Comparison of ENCODE assay signal across 8 cellular contexts in genomic region chr3:101827211-101828174, GRCh38. TPM values are rescaled to one million over a fixed set of nuclear protein-coding genes. Genes with fewer than 3 reads are reported as not detected.
DNase-seq lines count a peak whose midpoint lies in the region; ATAC-seq and TF ChIP-seq lines count a peak whose summit lies in the region.

No MANE protein-coding gene starts in this region.

- no peaks in the 10 kb centered on the region for H3K9me3 Mint-ChIP-seq in natural killer cell

- peaks cover 35 to 38% of the 10 kb centered on the region in 2 donors for H3K4me1 Mint-ChIP-seq in natural killer cell

- CTCF ChIA-PET in AG04450 (lab: Charles Lee): interaction anchor here (0.7 to 4.4 kb wide), 7 partner anchors 9 to 709 kb away, joined by 3 to 29 read pairs (median 5); no protein-coding TSS in a partner anchor

- POLR2A ChIA-PET in AG04450 (lab: Yijun Ruan, JAX): interaction anchor here (0.6 to 2.5 kb wide), 4 partner anchors 9 to 36 kb away, joined by 3 to 39 read pairs (median 4); partner anchors contain the start of gene NFKBIZ

- H3K27ac ChIP-seq in AG04450 (ENCODE audit: low read depth, low read length): peak overlapping the region; percentile 93

- H3K36me3 Mint-ChIP-seq in natural killer cell: no peaks in the 10 kb centered on the region

- TF ChIP-seq CTCF in AG04450 (IDR thresholded peaks at IDR 0.05; ENCODE audit: low read depth, low read length) (no peak), fibroblast of mammary gland (conservative IDR thresholded peaks at IDR 0.05; ENCODE audit: control insufficient read depth, insufficient read depth, low read depth, low read length) (no peak), natural killer cell (IDR thresholded peaks at IDR 0.05) (no peak)

- no peak for DNase-seq in AG04450 (ENCODE audit: low read depth, low spot score)
- peak; percentile 96 for DNase-seq in OCI-M1 (lab: John Stamatoyannopoulos, UW)
- DNase-seq in activated T-helper 1 cell treated with Interleukin-2 at 50 U/mL for 16 hours (ENCODE audit: low read depth): peak; percentile 54
- DNase-seq in fibroblast of mammary gland (ENCODE audit: low read depth): peak; percentile 79
- peak; percentile 75 for DNase-seq in natural killer cell
- DNase-seq in stimulated activated naive CD4-positive, alpha-beta T cell (lab: John Stamatoyannopoulos, UW): peak; percentile 58 to 76 (median 66)

- H3K4me3 ChIP-seq in AG04450 (ENCODE audit: low read depth, low read length): peak overlapping the region; percentile 67
- peak overlapping the region; percentile 64 for H3K4me3 ChIP-seq in fibroblast of mammary gland (ENCODE audit: control insufficient read depth, low read depth, low read length)

- no peaks in the 10 kb centered on the region for H3K9me3 ChIP-seq in AG04450 (ENCODE audit: control insufficient read depth, insufficient read depth, low read length)

- H3K27ac Mint-ChIP-seq in natural killer cell: peak overlapping the region; percentile 89 to 96

- intact Hi-C loops in natural killer cell (cut with micrococcal nuclease): loop anchor here (1.0 to 2.0 kb wide), 3 partner anchors 13 to 151 kb away; partner anchors contain the start of gene ZBTB11

- no peaks in the 10 kb centered on the region for H3K27me3 Mint-ChIP-seq in natural killer cell (ENCODE audit: low read depth in 2 of 2)

- no peaks in the 10 kb centered on the region for H3K27me3 ChIP-seq in AG04450 (ENCODE audit: control insufficient read depth, insufficient read depth, low read length)

- H3K4me3 Mint-ChIP-seq in natural killer cell: peak overlapping the region; percentile 92

- ATAC-seq in GM18909 (IDR thresholded peaks at IDR 0.05; ENCODE audit: poor library complexity, unreplicated experiment) (peak; percentile 91), HG03139 (IDR thresholded peaks at IDR 0.05; ENCODE audit: unreplicated experiment) (peak; percentile 79), natural killer cell (peak; percentile 80 to 92 (median 86))

RNA-seq across cellular contexts. Expression of gene NFKBIZ, which starts 21.8 kb away (rescaled TPM):
- 27.3 and 29.6 TPM in 2 replicates for polyA plus RNA-seq in AG04450 (2011; rRNA removed)
- polyA minus RNA-seq in AG04450 (2011; rRNA and poly(A)+ RNA removed): 110 and 130 TPM in 2 replicates
- total RNA-seq in natural killer cell: 100 to 1,000 TPM; 510 to 811 (median 774) TPM

RNA-seq across cellular contexts. Expression of gene NXPE3, which starts 48.5 kb away (rescaled TPM):
- 39.6 and 41.1 TPM in 2 replicates for polyA plus RNA-seq in AG04450 (2011; rRNA removed)
- 58.4 and 64.3 TPM in 2 replicates for polyA minus RNA-seq in AG04450 (2011; rRNA and poly(A)+ RNA removed)
- 10 to 100 TPM; 17.0 to 27.1 (median 21.1) TPM for total RNA-seq in natural killer cell
